In genomic region chr6:151358475-151358874, GRCh38 we compare ENCODE assay signal across 15 cellular contexts. TPM values are rescaled to one million over a fixed set of nuclear protein-coding genes. Genes with fewer than 3 reads are reported as not detected.
DNase-seq lines count a peak whose midpoint lies in the region; ATAC-seq and TF ChIP-seq lines count a peak whose summit lies in the region.
"Had no signal": no experiment of that assay in that cellular context is flagged by ENCODE, and none has a peak within 500 bp of the region (broad histone marks: within the 10 kb centered on the region; RNA-seq: fewer than 3 reads in every experiment).

No MANE protein-coding gene starts in this region.

- H3K27me3 Mint-ChIP-seq in GM23338 (ENCODE audit: insufficient read depth, low read depth, poor library complexity) (no peaks in the 10 kb centered on the region), T-helper 17 cell (no peaks in the 10 kb centered on the region), nephron progenitor cell (ENCODE audit: low read depth, poor library complexity) (peaks cover 5% of the 10 kb centered on the region), type B pancreatic cell (no peaks in the 10 kb centered on the region)
- H3K27me3 Mint-ChIP-seq: B cell had no signal

- H3K27me3 ChIP-seq in GM23338 (ENCODE audit: insufficient read depth), result no peaks in the 10 kb centered on the region
- H3K27me3 ChIP-seq in tibial nerve, result no peaks in the 10 kb centered on the region
- H3K27me3 ChIP-seq: BLaER1 treated with 17β-estradiol and CSF1 and Interleukin-3, amounts not matched to agents 10 nM and 100 nM had no signal

- 0 out of 3 replicates have a peak, but pooled peaks cover 2% of the 10 kb centered on the region for H3K4me1 Mint-ChIP-seq in GM23338
- peaks cover 3% of the 10 kb centered on the region for H3K4me1 Mint-ChIP-seq in T-helper 17 cell
- peaks cover 6% of the 10 kb centered on the region for H3K4me1 Mint-ChIP-seq in nephron progenitor cell
- no peaks in the 10 kb centered on the region for H3K4me1 Mint-ChIP-seq in type B pancreatic cell (ENCODE audit: unreplicated experiment)
- H3K4me1 Mint-ChIP-seq: B cell had no signal

- no peaks in the 10 kb centered on the region for H3K79me2 ChIP-seq in GM23338 (replicated peaks; ENCODE audit: insufficient read depth)

- H3K27ac Mint-ChIP-seq in GM23338 (peak overlapping the region; percentile 27; the same call in 1 of the 2 replicates), T-helper 17 cell (peak overlapping the region; percentile 27), nephron progenitor cell (peak overlapping the region; percentile 80), type B pancreatic cell (peak overlapping the region; percentile 44)
- H3K27ac Mint-ChIP-seq: B cell, H9 had no signal

- H3K27ac ChIP-seq in GM23338 (ENCODE audit: low read depth) (no peak overlapping the region), tibial nerve (peak overlapping the region in 1 of 4 donors; percentile 12)
- H3K27ac ChIP-seq: BLaER1 treated with 17β-estradiol and CSF1 and Interleukin-3, amounts not matched to agents 10 nM and 100 nM had no signal

- no peaks in the 10 kb centered on the region for H3K9me3 Mint-ChIP-seq in GM23338
- H3K9me3 Mint-ChIP-seq in nephron progenitor cell, result no peaks in the 10 kb centered on the region
- H3K9me3 Mint-ChIP-seq in type B pancreatic cell, result no peaks in the 10 kb centered on the region
- H3K9me3 Mint-ChIP-seq: CD8-positive, alpha-beta T cell; H9 had no signal

- H3K4me3 Mint-ChIP-seq in GM23338 (no peak overlapping the region), T-helper 17 cell (no peak overlapping the region), nephron progenitor cell (no peak overlapping the region), type B pancreatic cell (no peak overlapping the region)
- H3K4me3 Mint-ChIP-seq: B cell; CD8-positive, alpha-beta T cell; H9 had no signal

- H3K9me3 ChIP-seq in T-helper 17 cell (ENCODE audit: control insufficient read depth, low read length, poor library complexity, severe bottlenecking) (no peaks in the 10 kb centered on the region), tibial nerve (no peaks in the 10 kb centered on the region)
- H3K9me3 ChIP-seq: BLaER1 treated with 17β-estradiol and CSF1 and Interleukin-3, amounts not matched to agents 10 nM and 100 nM had no signal

- no peak for TF ChIP-seq EP300 in tibial nerve (IDR thresholded peaks at IDR 0.05)

- 41 to 48% methylated on average over 3 of the region's 3 CpGs for WGBS in tibial nerve, 2 donors

- no peak overlapping the region for H2AFZ ChIP-seq in GM23338

- 0 out of 2 replicates have a peak, but pooled peaks cover 3% of the 10 kb centered on the region for H4K20me1 ChIP-seq in GM23338 (replicated peaks; ENCODE audit: insufficient read depth)

- no peak for ATAC-seq in GM23338
- ATAC-seq in T-helper 17 cell, result no peak
- ATAC-seq: CD8-positive, alpha-beta T cell had no signal

- no peaks in the 10 kb centered on the region for H3K4me1 ChIP-seq in GM23338 (ENCODE audit: insufficient read depth)
- peaks cover 0 to 21% (median 8%) of the 10 kb centered on the region in 4 donors for H3K4me1 ChIP-seq in tibial nerve

- DNase-seq in GM23338 (ENCODE audit: low spot score) (no peak), T-helper 17 cell (no peak), nephron progenitor cell (no peak), type B pancreatic cell (ENCODE audit: extremely low spot score, unreplicated experiment) (no peak), tibial nerve (ENCODE audit: low spot score in 2 of 2) (no peak), dedifferentiated amniotic fluid mesenchymal stem cell (ENCODE audit: extremely low spot score) (no peak)
- no peak for DNase-seq in activated CD4-positive, alpha-beta T cell treated with anti-CD3 and anti-CD28 coated beads for 4 hours
- DNase-seq: 8988T, COR-L47, DMS 273 treated with DMSO at 0.1 percent for 48 hours, GDM1, H9 had no signal

- H3K36me3 Mint-ChIP-seq in GM23338 (ENCODE audit: low read depth) (peaks cover 12% of the 10 kb centered on the region; the same call in 2 of the 3 replicates), T-helper 17 cell (ENCODE audit: low read depth) (peaks cover 4% of the 10 kb centered on the region), nephron progenitor cell (ENCODE audit: low read depth) (peaks cover 33% of the 10 kb centered on the region), type B pancreatic cell (peaks cover 18% of the 10 kb centered on the region)

- no peaks in the 10 kb centered on the region for H3K9me2 ChIP-seq in GM23338 (ENCODE audit: insufficient read depth)

- H3F3A ChIP-seq in GM23338 (replicated peaks; ENCODE audit: low read depth), result no peaks in the 10 kb centered on the region

- TF ChIP-seq POLR2A in tibial nerve (IDR thresholded peaks at IDR 0.05), result no peak

- TF ChIP-seq CTCF in GM23338 (conservative IDR thresholded peaks at IDR 0.05; ENCODE audit: low read depth in 2 of 2), result no peak
- no peak for TF ChIP-seq CTCF in nephron progenitor cell (IDR thresholded peaks at IDR 0.05)
- TF ChIP-seq CTCF in type B pancreatic cell (conservative IDR thresholded peaks at IDR 0.05), result no peak
- no peak for TF ChIP-seq CTCF in tibial nerve (IDR thresholded peaks at IDR 0.05)

- H3K4me3 ChIP-seq in GM23338 (no peak overlapping the region), tibial nerve (no peak overlapping the region)
- H3K4me3 ChIP-seq: BLaER1 treated with 17β-estradiol and CSF1 and Interleukin-3, amounts not matched to agents 10 nM and 100 nM had no signal

- no peaks in the 10 kb centered on the region for H3K36me3 ChIP-seq in GM23338 (ENCODE audit: insufficient read depth)
- peaks cover 0 to 54% (median 0%) of the 10 kb centered on the region in 3 donors for H3K36me3 ChIP-seq in tibial nerve

- no peak overlapping the region for H3K4me2 ChIP-seq in GM23338
- H3K4me2 ChIP-seq: BLaER1 treated with 17β-estradiol and CSF1 and Interleukin-3, amounts not matched to agents 10 nM and 100 nM had no signal

TF ChIP-seq in GM23338, 12 proteins besides CTCF, POLR2A, EP300 and RAD21 (continues in another document):
- TF ChIP-seq POLR2AphosphoS5 (IDR thresholded peaks at IDR 0.05; ENCODE audit: low read depth) (no peak), EZH2phosphoT487 (IDR thresholded peaks at IDR 0.05; ENCODE audit: unreplicated experiment) (no peak), ZNF331 (CRISPR knock-in tag; IDR thresholded peaks at IDR 0.05; ENCODE audit: low read depth) (no peak), CREB1 (CRISPR knock-in tag; IDR thresholded peaks at IDR 0.05; ENCODE audit: low read depth) (no peak), STAT1 (IDR thresholded peaks at IDR 0.05; ENCODE audit: unreplicated experiment) (no peak), ETS1 (IDR thresholded peaks at IDR 0.05) (no peak), NANOG (IDR thresholded peaks at IDR 0.05; ENCODE audit: borderline replicate concordance) (no peak), REST (IDR thresholded peaks at IDR 0.05; ENCODE audit: unreplicated experiment) (no peak), EZH2 (IDR thresholded peaks at IDR 0.05; ENCODE audit: low read depth, unreplicated experiment) (no peak), ZNF114 (CRISPR knock-in tag; IDR thresholded peaks at IDR 0.05) (no peak)

RNA-seq across cellular contexts. Expression of gene ZBTB2, which starts 32.9 kb away (rescaled TPM):
- total RNA-seq in GM23338 (2014; rRNA removed; shearing (Covaris generic)), result 20.6 and 21.9 TPM in 2 replicates
- 10.7 and 11.4 TPM in 2 replicates for polyA plus RNA-seq in GM23338 (2016; fragmentation: Nextera tagmentation; extraction: Ambion mirVana)
- total RNA-seq in T-helper 17 cell, result 10 to 100 TPM; 23.5 to 29.2 TPM
- total RNA-seq in type B pancreatic cell (ENCODE audit: low replicate concordance), result 13.5 and 14.8 TPM in 2 replicates
- 10 to 100 TPM in 2 of 4 donors, 1 to 10 TPM in 2; 5.7 to 13.8 (median 10.2) TPM for total RNA-seq in tibial nerve

Comparison
In these comparisons a context has a peak if more than half of its experiments do, and no peak if none do; other contexts are left out.
1. H3K27ac Mint-ChIP-seq: peak in every context shown above with its lines; median percentile 80 in nephron progenitor cell; 44 in type B pancreatic cell; 27 in GM23338; 27 in T-helper 17 cell.